19 cellular contexts compared by ENCODE assay signal in genomic region chr13:87535911-87536310, GRCh38.
"Had no signal": no experiment of that assay in that cellular context is flagged by ENCODE, and none has a peak within 500 bp of the region (broad histone marks: within the 10 kb centered on the region; RNA-seq: fewer than 3 reads in every experiment).

No MANE protein-coding gene starts in this region.

- H3K9me3 ChIP-seq: esophagus muscularis mucosa, gastrocnemius medialis, lower lobe of right lung, upper lobe of right lung had no signal

- H3K27me3 ChIP-seq: esophagus muscularis mucosa, gastrocnemius medialis, heart left ventricle, upper lobe of right lung had no signal

- H3K36me3 ChIP-seq: esophagus muscularis mucosa, gastrocnemius medialis, heart left ventricle, lower lobe of right lung, upper lobe of right lung, WERI-Rb-1 had no signal

- FAIRE-seq: islet of Langerhans had no signal

- ATAC-seq: activated CD8-positive, alpha-beta T cell treated with anti-CD3 and anti-CD28 coated beads for 36 hours; gastrocnemius medialis; heart left ventricle; lower lobe of right lung; naive thymus-derived CD4-positive, alpha-beta T cell; stimulated activated naive CD8-positive, alpha-beta T cell treated with anti-CD3 and anti-CD28 coated beads, Interleukin-15, Interleukin-2, amounts not matched to agents 100 U/mL and 50 U/mL, for 24 hours; T-cell; upper lobe of right lung had no signal

- H3K4me1 ChIP-seq: esophagus muscularis mucosa, gastrocnemius medialis, heart left ventricle, lower lobe of right lung, upper lobe of right lung had no signal

- DNase-seq: activated CD4-positive, alpha-beta T cell treated with anti-CD3 and anti-CD28 coated beads, Interleukin-2, amount 10 ng/mL, durations not matched to agents 7 days and 5 days; activated CD4-positive, CD25-positive, alpha-beta regulatory T cell treated with anti-CD3 and anti-CD28 coated beads, Interleukin-2, amount 50 U/mL, for 72 hours; activated CD8-positive, alpha-beta T cell treated with anti-CD3 and anti-CD28 coated beads for 36 hours; activated gamma-delta T cell; anterior cingulate cortex; central memory CD4-positive, alpha-beta T cell; effector memory CD4-positive, alpha-beta T cell; gastrocnemius medialis; heart left ventricle; lower lobe of right lung; naive thymus-derived CD4-positive, alpha-beta T cell; retina; stimulated activated CD4-positive, alpha-beta T cell treated with anti-CD3 and anti-CD28 coated beads, Interleukin-4, amount 100 ng/mL, for 24 hours; stimulated activated naive CD8-positive, alpha-beta T cell treated with anti-CD3 and anti-CD28 coated beads, Interleukin-15, Interleukin-2, amounts not matched to agents 100 U/mL and 50 U/mL, for 24 hours; T-cell; upper lobe of right lung; WERI-Rb-1 had no signal

- H3K27ac ChIP-seq: esophagus muscularis mucosa, gastrocnemius medialis, heart left ventricle, lower lobe of right lung, upper lobe of right lung, WERI-Rb-1 had no signal

- H3K4me3 ChIP-seq: esophagus muscularis mucosa, gastrocnemius medialis, heart left ventricle, lower lobe of right lung, upper lobe of right lung had no signal
